ENCODE assay signal across 1 cellular context in genomic region chr20:64055396-64055892, GRCh38.
TF ChIP-seq lines count a peak whose summit lies in the region.

No MANE protein-coding gene starts in this region.

TF ChIP-seq in IMR-90, 13 proteins besides CTCF, POLR2A, EP300 and RAD21:
- TF ChIP-seq NFE2L2 (IDR thresholded peaks at IDR 0.05; ENCODE audit: low read depth, low read length) (no peak), CHD1 (IDR thresholded peaks at IDR 0.05; ENCODE audit: low read depth, low read length) (no peak), MXI1 (IDR thresholded peaks at IDR 0.05; ENCODE audit: borderline replicate concordance, low read depth, low read length) (no peak), RCOR1 (IDR thresholded peaks at IDR 0.05; ENCODE audit: insufficient replicate concordance, low read length) (no peak), USF2 (IDR thresholded peaks at IDR 0.05; ENCODE audit: low read depth, low read length) (no peak), CEBPB (IDR thresholded peaks at IDR 0.05; ENCODE audit: low read depth, low read length) (no peak), MAZ (IDR thresholded peaks at IDR 0.05; ENCODE audit: borderline replicate concordance, low read depth, low read length) (no peak), RFX5 (IDR thresholded peaks at IDR 0.05; ENCODE audit: low read depth, low read length) (no peak), SMC3 (IDR thresholded peaks at IDR 0.05; ENCODE audit: low read depth, low read length) (no peak), FOS (IDR thresholded peaks at IDR 0.05; ENCODE audit: low read depth, low read length) (no peak), ELK1 (IDR thresholded peaks at IDR 0.05; ENCODE audit: borderline replicate concordance, low read depth, low read length) (no peak), MAFK (IDR thresholded peaks at IDR 0.05; ENCODE audit: low read depth, low read length) (no peak), BHLHE40 (IDR thresholded peaks at IDR 0.05; ENCODE audit: low read depth, low read length) (no peak)
